8 cellular contexts compared by ENCODE assay signal in genomic region chr5:72816297-72817075, GRCh38. TPM values are rescaled to one million over a fixed set of nuclear protein-coding genes. Genes with fewer than 3 reads are reported as not detected.
DNase-seq lines count a peak whose midpoint lies in the region; ATAC-seq and TF ChIP-seq lines count a peak whose summit lies in the region.

TNPO1 (plus strand) TSS chr5:72816661; CDS start chr5:72816738, 77 bp downstream.

- H3K27me3 ChIP-seq in HUES64 (ENCODE audit: insufficient read depth, low read length) (no peaks in the 10 kb centered on the region), muscle layer of colon (ENCODE audit: control insufficient read depth in 1 of 2, insufficient read depth in 2 of 2, low read length in 2 of 2) (no peaks in the 10 kb centered on the region)

- peak within 1 kb of the TSS; percentile 88 for H3K4me3 ChIP-seq in HUES64 (ENCODE audit: low read length)
- peak within 1 kb of the TSS; percentile 75 to 77 for H3K4me3 ChIP-seq in muscle layer of colon (ENCODE audit: low read depth in 1 of 2, low read length in 2 of 2)

- H3K9ac ChIP-seq in HUES64 (ENCODE audit: low read depth, low read length), result peak within 1 kb of the TSS; percentile 96
- H3K9ac ChIP-seq in muscle layer of colon (ENCODE audit: low read length), result peak within 1 kb of the TSS; percentile 71

- under 1% methylated on average over 93 of the region's 93 CpGs for WGBS in HUES64

- H3K27ac ChIP-seq in HUES64 (ENCODE audit: low read depth, low read length), result peak within 1 kb of the TSS; percentile 94
- H3K27ac ChIP-seq in muscle layer of colon (ENCODE audit: low read depth, low read length), result peak within 1 kb of the TSS; percentile 98

- H3K4me1 ChIP-seq in HUES64 (ENCODE audit: insufficient read depth, low read length) (peaks cover 28% of the 10 kb centered on the region), muscle layer of colon (ENCODE audit: insufficient read depth, low read length) (peaks cover 10% of the 10 kb centered on the region)

- H3K36me3 ChIP-seq in HUES64 (ENCODE audit: insufficient read depth, low read length), result no peaks in the 10 kb centered on the region
- no peaks in the 10 kb centered on the region for H3K36me3 ChIP-seq in muscle layer of colon (ENCODE audit: insufficient read depth, low read length)

- peak; percentile 85 for ATAC-seq in GM21515 (IDR thresholded peaks at IDR 0.05; ENCODE audit: unreplicated experiment)
- ATAC-seq in esophagus mucosa, result peak; percentile 95

- peak; percentile 79 for DNase-seq in DMS114 treated with DMSO at 0.1 percent for 48 hours (lab: John Stamatoyannopoulos, UW; ENCODE audit: unreplicated experiment)
- peak; percentile 85 to 90 for DNase-seq in activated T-cell treated with anti-CD3 and anti-CD28 coated beads, Interleukin-2, amount 50 U/mL, for 48 hours
- DNase-seq in stimulated activated CD8-positive, alpha-beta memory T cell treated with anti-CD3 and anti-CD28 coated beads, Interleukin-7, amount 100 ng/mL, for 1 hour (ENCODE audit: low read depth in 2 of 2), result peak; percentile 75 to 77

- H3K9me3 ChIP-seq in HUES64 (ENCODE audit: insufficient read depth, low read depth, low read length), result no peaks in the 10 kb centered on the region
- no peaks in the 10 kb centered on the region for H3K9me3 ChIP-seq in muscle layer of colon (ENCODE audit: low read length)

TF ChIP-seq in PFSK-1, 5 proteins besides CTCF, POLR2A, EP300 and RAD21:
- TF ChIP-seq FOXP2 (optimal IDR thresholded peaks at IDR 0.05; ENCODE audit: borderline replicate concordance, extremely low read depth, extremely low read length, insufficient read depth) (peak; percentile 71), TAF1 (IDR thresholded peaks at IDR 0.05; ENCODE audit: borderline replicate concordance, insufficient read depth, low read length) (peak; percentile 71), SIN3A (IDR thresholded peaks at IDR 0.05; ENCODE audit: borderline replicate concordance, insufficient read depth, low read length) (peak; percentile 32; the same call in 1 of the 2 replicates), POLR2AphosphoS5 (IDR thresholded peaks at IDR 0.05; ENCODE audit: low read depth, low read length) (peak; percentile 94), REST (IDR thresholded peaks at IDR 0.05; ENCODE audit: insufficient read depth in 1 of 2, low read depth in 2 of 2, low read length in 2 of 2) (no peak)

RNA-seq across cellular contexts. Expression of gene TNPO1, which starts in this region (rescaled TPM):
- 146 TPM for polyA plus RNA-seq in HUES64 (2013, experiment 1 of 2)
- polyA plus RNA-seq in HUES64 (2013, experiment 2 of 2), result 127 TPM
- 79.2 TPM for polyA plus RNA-seq in PFSK-1 (2012; ENCODE audit: insufficient read length, low read depth)
- 58.7 TPM for total RNA-seq in esophagus mucosa

Comparison
In these comparisons a context has a peak if more than half of its experiments do, and no peak if none do; other contexts are left out.
1. Peak in every context shown above with its lines: DNase-seq, ATAC-seq, H3K4me3 ChIP-seq and H3K27ac ChIP-seq.